Comparison of ENCODE assay signal across 29 cellular contexts in the genomic region with DNA sequence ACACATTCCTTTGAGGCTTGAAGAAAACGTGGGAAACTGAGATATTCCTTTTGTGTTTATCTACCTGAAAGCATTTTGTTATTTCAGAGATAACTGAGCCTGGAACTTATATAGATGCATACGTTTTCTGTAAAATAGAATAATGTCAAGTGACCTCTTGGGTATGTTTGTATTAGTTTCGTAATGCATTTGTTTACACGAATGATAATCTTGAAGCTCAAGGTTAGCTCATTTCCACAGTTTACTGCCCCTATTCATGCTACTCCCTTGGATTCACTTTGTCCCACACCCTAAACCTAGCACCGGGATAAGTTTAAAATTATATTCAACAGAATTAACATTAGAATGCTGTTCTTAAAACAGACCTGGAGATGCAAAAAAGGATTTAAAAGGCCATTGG.
"Had no signal": no experiment of that assay in that cellular context is flagged by ENCODE, and none has a peak within 500 bp of the region (broad histone marks: within the 10 kb centered on the region; RNA-seq: fewer than 3 reads in every experiment).

No MANE protein-coding gene starts in this region.

- H3K36me3 Mint-ChIP-seq: stimulated activated effector memory CD8-positive, alpha-beta T cell treated with anti-CD3 and anti-CD28 coated beads, Interleukin-12 subunit alpha, Interleukin-12 subunit beta, amount 100 ng/mL, for 72 hours; stimulated activated memory B cell treated with anti-CD40 and anti-IgM and Interleukin-4, amounts not matched to agents 10 μg/mL and 1 μg/mL and 100 μg/mL, for 72 hours; stimulated activated naive B cell treated with anti-CD40 and anti-IgM and Interleukin-4, amounts not matched to agents 10 μg/mL and 1 μg/mL and 100 μg/mL, for 72 hours; type B pancreatic cell had no signal

- H3K27ac ChIP-seq: stomach, suprapubic skin, testis, thoracic aorta, thyroid gland, tibial artery, tibial nerve, transverse colon, upper lobe of left lung, upper lobe of right lung, uterus, vagina had no signal

- H3K9me3 ChIP-seq: stomach, suprapubic skin, testis, thoracic aorta, thyroid gland, tibial artery, tibial nerve, transverse colon, upper lobe of left lung, upper lobe of right lung, uterus, vagina had no signal

- H3K4me1 ChIP-seq: stomach, suprapubic skin, testis, thyroid gland, tibial artery, tibial nerve, transverse colon, upper lobe of left lung, upper lobe of right lung, uterus, vagina had no signal

- H3K4me3 ChIP-seq: stomach, suprapubic skin, testis, thoracic aorta, thyroid gland, tibial artery, tibial nerve, transverse colon, upper lobe of left lung, upper lobe of right lung, uterus, vagina had no signal

- FAIRE-seq: urothelium cell line had no signal

- H3K27ac Mint-ChIP-seq: stimulated activated effector memory CD8-positive, alpha-beta T cell treated with anti-CD3 and anti-CD28 coated beads, Interleukin-12 subunit alpha, Interleukin-12 subunit beta, amount 100 ng/mL, for 72 hours; stimulated activated memory B cell treated with anti-CD40 and anti-IgM and Interleukin-4, amounts not matched to agents 10 μg/mL and 1 μg/mL and 100 μg/mL, for 72 hours; stimulated activated naive B cell treated with anti-CD40 and anti-IgM and Interleukin-4, amounts not matched to agents 10 μg/mL and 1 μg/mL and 100 μg/mL, for 72 hours; stimulated activated naive CD8-positive, alpha-beta T cell treated with anti-CD3 and anti-CD28 coated beads, Interleukin-15, amount 100 ng/mL, for 72 hours; stimulated activated naive CD8-positive, alpha-beta T cell treated with anti-CD3 and anti-CD28 coated beads, Interleukin-15, Interleukin-2, amounts not matched to agents 100 ng/mL and 50 ng/mL, for 24 hours; type B pancreatic cell had no signal

- ATAC-seq: stimulated activated effector memory CD8-positive, alpha-beta T cell treated with anti-CD3 and anti-CD28 coated beads, Interleukin-12 subunit alpha, Interleukin-12 subunit beta, amount 100 ng/mL, for 72 hours; stimulated activated memory B cell treated with anti-CD40 and anti-IgM and Interleukin-4, amounts not matched to agents 10 μg/mL and 1 μg/mL and 100 μg/mL, for 72 hours; stimulated activated naive B cell treated with anti-CD40 and anti-IgM and Interleukin-4, amounts not matched to agents 10 μg/mL and 1 μg/mL and 100 μg/mL, for 72 hours; stimulated activated naive CD8-positive, alpha-beta T cell treated with anti-CD3 and anti-CD28 coated beads, Interleukin-15, amount 100 ng/mL, for 72 hours; stimulated activated naive CD8-positive, alpha-beta T cell treated with anti-CD3 and anti-CD28 coated beads, Interleukin-15, Interleukin-2, amounts not matched to agents 100 U/mL and 50 U/mL, for 24 hours; upper lobe of right lung had no signal

- DNase-seq: stimulated activated CD4-positive, alpha-beta T cell treated with anti-CD3 and anti-CD28 coated beads, Interleukin-2, amount 100 ng/mL, for 48 hours; stimulated activated CD4-positive, alpha-beta T cell treated with anti-CD3 and anti-CD28 coated beads, Interleukin-4, amount 100 ng/mL, for 1 hour; stimulated activated CD4-positive, alpha-beta T cell treated with anti-CD3 and anti-CD28 coated beads, Interleukin-4, amount 100 ng/mL, for 24 hours; stimulated activated CD4-positive, alpha-beta T cell treated with anti-CD3 and anti-CD28 coated beads, Interleukin-4, amount 100 ng/mL, for 4 hours; stimulated activated CD8-positive, alpha-beta memory T cell treated with anti-CD3 and anti-CD28 coated beads, Interleukin-4, amount 100 ng/mL, for 48 hours; stimulated activated naive B cell treated with anti-CD40 and anti-IgM and Interleukin-4, amounts not matched to agents 10 μg/mL and 1 μg/mL and 100 μg/mL, for 72 hours; stimulated activated naive CD4-positive, alpha-beta T cell; stimulated activated naive CD4-positive, alpha-beta T cell treated with Interleukin-2 at 50 U/mL for 16 hours; stimulated activated naive CD8-positive, alpha-beta T cell treated with anti-CD3 and anti-CD28 coated beads, Interleukin-15, amount 100 ng/mL, for 72 hours; stimulated activated naive CD8-positive, alpha-beta T cell treated with anti-CD3 and anti-CD28 coated beads, Interleukin-15, Interleukin-2, amounts not matched to agents 100 U/mL and 50 U/mL, for 24 hours; stomach; substantia nigra; testis; thyroid gland; tibial artery; transverse colon; trophoblast cell; upper lobe of left lung; upper lobe of right lung; uterus had no signal

- H3K27me3 ChIP-seq: stomach, suprapubic skin, testis, thyroid gland, tibial artery, tibial nerve, transverse colon, upper lobe of left lung, upper lobe of right lung, uterus, vagina had no signal

- H3K36me3 ChIP-seq: stomach, suprapubic skin, thoracic aorta, thyroid gland, tibial artery, tibial nerve, transverse colon, upper lobe of left lung, upper lobe of right lung, uterus, vagina had no signal

- H3K9me3 Mint-ChIP-seq: stimulated activated naive CD8-positive, alpha-beta T cell treated with anti-CD3 and anti-CD28 coated beads, Interleukin-15, Interleukin-2, amounts not matched to agents 100 ng/mL and 50 ng/mL, for 24 hours; type B pancreatic cell had no signal
